In genomic region chr6:88677356-88677755, GRCh38 we compare ENCODE assay signal across 9 cellular contexts.
"Had no signal": no experiment of that assay in that cellular context is flagged by ENCODE, and none has a peak within 500 bp of the region (broad histone marks: within the 10 kb centered on the region; RNA-seq: fewer than 3 reads in every experiment).

No MANE protein-coding gene starts in this region.

- DNase-seq: GM23248, GOT3, H7, HFFc6, KBM-7 had no signal

- H3K27me3 Mint-ChIP-seq: IgD-negative memory B cell had no signal

- FAIRE-seq: HTR-8/SVneo had no signal

- H3K9me3 ChIP-seq: HAP-1 had no signal

- ATAC-seq: HCT116 had no signal

- H3K4me3 ChIP-seq: GM23248, HAP-1 had no signal

- H3K36me3 ChIP-seq: HAP-1 had no signal

- H3K27ac Mint-ChIP-seq: HFFc6, IgD-negative memory B cell had no signal

- H3K9ac ChIP-seq: GM23248 had no signal

- H3K9me3 Mint-ChIP-seq: HFFc6 had no signal

- H3K27ac ChIP-seq: GM23248 had no signal

- H2AFZ ChIP-seq: GM23248 had no signal

- H3K4me3 Mint-ChIP-seq: HFFc6, IgD-negative memory B cell had no signal
